In the genomic region with DNA sequence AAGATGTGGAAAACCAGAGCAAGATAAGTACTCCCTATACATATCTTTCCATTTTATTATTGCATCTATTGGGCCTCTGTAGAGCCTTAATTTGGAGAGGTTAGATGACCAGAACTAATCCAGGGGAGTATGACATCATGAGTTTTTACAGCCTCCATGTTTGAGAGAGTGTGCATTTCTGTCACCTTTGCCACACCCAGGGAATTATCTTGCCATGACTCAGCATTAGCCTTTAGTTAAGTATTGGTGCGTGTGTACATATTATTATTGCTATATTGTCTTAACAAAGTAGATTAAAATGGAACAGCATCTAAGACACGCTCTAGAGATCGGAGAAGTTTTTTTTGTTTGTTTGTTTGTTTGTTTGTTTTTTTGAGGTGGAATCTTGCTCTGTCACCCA, we compare ENCODE assay signal across 1 cellular context.
A peak's percentile ranks its signal among the peaks of the same experiment; 100 is the strongest.
TF ChIP-seq lines count a peak whose summit lies in the region.

No MANE protein-coding gene starts in this region.

TF ChIP-seq in IMR-90, 13 proteins besides CTCF, POLR2A, EP300 and RAD21:
- TF ChIP-seq NFE2L2 (IDR thresholded peaks at IDR 0.05; ENCODE audit: low read depth, low read length) (peak; percentile 78), RFX5 (IDR thresholded peaks at IDR 0.05; ENCODE audit: low read depth, low read length) (no peak), SMC3 (IDR thresholded peaks at IDR 0.05; ENCODE audit: low read depth, low read length) (no peak)
TF ChIP-seq in IMR-90: peak in this region for 1.
